Comparison of ENCODE assay signal across 1 cellular context in the genomic region with DNA sequence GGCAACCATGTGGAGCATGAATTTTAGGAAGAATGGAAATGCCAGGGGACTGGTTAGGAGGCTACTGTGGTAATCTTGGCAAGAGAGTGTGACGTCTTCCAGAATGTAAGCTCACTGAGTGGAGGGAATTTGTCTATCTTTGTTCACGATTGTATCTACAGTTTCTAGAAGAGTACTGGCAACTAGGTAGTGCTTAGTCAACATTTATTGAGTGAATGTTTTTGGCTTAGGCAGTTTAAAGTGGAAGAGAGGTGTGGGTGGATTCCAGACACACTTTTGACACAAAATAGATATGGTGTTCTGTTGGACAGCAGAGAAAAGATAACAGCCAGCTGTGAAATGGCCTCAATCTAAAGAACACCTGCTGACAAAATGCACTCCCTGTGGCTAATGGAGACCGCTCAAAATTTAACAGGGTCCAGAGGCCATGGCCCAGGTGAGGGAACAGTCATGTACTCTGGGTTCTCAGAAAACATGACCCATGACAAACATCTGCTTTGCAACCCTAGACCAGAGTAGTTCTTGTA.
TF ChIP-seq lines count a peak whose summit lies in the region.

No MANE protein-coding gene starts in this region.

TF ChIP-seq in K562, 482 proteins besides CTCF, POLR2A, EP300 and RAD21 (continued from another document and continues in another):
- TF ChIP-seq ZNF143 (CRISPR knock-in tag; IDR thresholded peaks at IDR 0.05) (no peak), POLR2AphosphoS2 (IDR thresholded peaks at IDR 0.05; ENCODE audit: low read length) (no peak), NR4A1 (CRISPR knock-in tag; IDR thresholded peaks at IDR 0.05) (no peak), NR4A1 (tag; IDR thresholded peaks at IDR 0.05) (no peak), MTF1 (CRISPR knock-in tag; IDR thresholded peaks at IDR 0.05; ENCODE audit: borderline replicate concordance) (no peak), BRCA1 (IDR thresholded peaks at IDR 0.05) (no peak), BRCA1 (CRISPR knock-in tag; IDR thresholded peaks at IDR 0.05) (no peak), MEIS2 (IDR thresholded peaks at IDR 0.05; ENCODE audit: partially characterized antibody) (no peak), ARID1B (IDR thresholded peaks at IDR 0.05) (peak; percentile 44; the same call in 1 of the 2 replicates), TRIM24 (IDR thresholded peaks at IDR 0.05) (peak; percentile 23 to 72; a peak in 1 of 4 replicates), EGR1 (conservative IDR thresholded peaks at IDR 0.05) (peak; percentile 36; the same call in 1 of the 2 replicates), POLR2AphosphoS5 (IDR thresholded peaks at IDR 0.05; ENCODE audit: control insufficient read depth, insufficient read depth, low read depth, low read length) (no peak), ZNF764 (CRISPR knock-in tag; IDR thresholded peaks at IDR 0.05; ENCODE audit: low read depth) (no peak), C11orf30 (IDR thresholded peaks at IDR 0.05; ENCODE audit: low read depth) (peak; percentile 62), MCM5 (IDR thresholded peaks at IDR 0.05; ENCODE audit: low read depth) (no peak), CBFA2T3 (IDR thresholded peaks at IDR 0.05) (peak; percentile 86), TAL1 (IDR thresholded peaks at IDR 0.05) (peak; percentile 52; the same call in 1 of the 2 replicates), SP2 (IDR thresholded peaks at IDR 0.05; ENCODE audit: extremely low read depth, low read depth, low read length, poor library complexity, severe bottlenecking) (no peak), ZNF174 (CRISPR knock-in tag; IDR thresholded peaks at IDR 0.05) (no peak), DIDO1 (tag; IDR thresholded peaks at IDR 0.05; ENCODE audit: low read depth) (no peak), TEAD2 (tag; IDR thresholded peaks at IDR 0.05) (no peak), ZNF316 (IDR thresholded peaks at IDR 0.05) (peak; percentile 90), MAFG (tag; conservative IDR thresholded peaks at IDR 0.05) (peak; percentile 38; the same call in 1 of the 2 replicates), POU5F1 (IDR thresholded peaks at IDR 0.05; ENCODE audit: borderline replicate concordance, low read depth, low read length, partially characterized antibody) (no peak), ZFP1 (CRISPR knock-in tag; IDR thresholded peaks at IDR 0.05) (no peak), MAFF (IDR thresholded peaks at IDR 0.05; ENCODE audit: low read length) (no peak)
- TF ChIP-seq, protein P1, sequence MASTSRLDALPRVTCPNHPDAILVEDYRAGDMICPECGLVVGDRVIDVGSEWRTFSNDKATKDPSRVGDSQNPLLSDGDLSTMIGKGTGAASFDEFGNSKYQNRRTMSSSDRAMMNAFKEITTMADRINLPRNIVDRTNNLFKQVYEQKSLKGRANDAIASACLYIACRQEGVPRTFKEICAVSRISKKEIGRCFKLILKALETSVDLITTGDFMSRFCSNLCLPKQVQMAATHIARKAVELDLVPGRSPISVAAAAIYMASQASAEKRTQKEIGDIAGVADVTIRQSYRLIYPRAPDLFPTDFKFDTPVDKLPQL (IDR thresholded peaks at IDR 0.05; ENCODE audit: extremely low read depth, insufficient read length): no peak
- TF ChIP-seq, protein P2, sequence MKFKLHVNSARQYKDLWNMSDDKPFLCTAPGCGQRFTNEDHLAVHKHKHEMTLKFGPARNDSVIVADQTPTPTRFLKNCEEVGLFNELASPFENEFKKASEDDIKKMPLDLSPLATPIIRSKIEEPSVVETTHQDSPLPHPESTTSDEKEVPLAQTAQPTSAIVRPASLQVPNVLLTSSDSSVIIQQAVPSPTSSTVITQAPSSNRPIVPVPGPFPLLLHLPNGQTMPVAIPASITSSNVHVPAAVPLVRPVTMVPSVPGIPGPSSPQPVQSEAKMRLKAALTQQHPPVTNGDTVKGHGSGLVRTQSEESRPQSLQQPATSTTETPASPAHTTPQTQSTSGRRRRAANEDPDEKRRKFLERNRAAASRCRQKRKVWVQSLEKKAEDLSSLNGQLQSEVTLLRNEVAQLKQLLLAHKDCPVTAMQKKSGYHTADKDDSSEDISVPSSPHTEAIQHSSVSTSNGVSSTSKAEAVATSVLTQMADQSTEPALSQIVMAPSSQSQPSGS (CRISPR knock-in tag; IDR thresholded peaks at IDR 0.05): no peak
- TF ChIP-seq, protein P3, sequence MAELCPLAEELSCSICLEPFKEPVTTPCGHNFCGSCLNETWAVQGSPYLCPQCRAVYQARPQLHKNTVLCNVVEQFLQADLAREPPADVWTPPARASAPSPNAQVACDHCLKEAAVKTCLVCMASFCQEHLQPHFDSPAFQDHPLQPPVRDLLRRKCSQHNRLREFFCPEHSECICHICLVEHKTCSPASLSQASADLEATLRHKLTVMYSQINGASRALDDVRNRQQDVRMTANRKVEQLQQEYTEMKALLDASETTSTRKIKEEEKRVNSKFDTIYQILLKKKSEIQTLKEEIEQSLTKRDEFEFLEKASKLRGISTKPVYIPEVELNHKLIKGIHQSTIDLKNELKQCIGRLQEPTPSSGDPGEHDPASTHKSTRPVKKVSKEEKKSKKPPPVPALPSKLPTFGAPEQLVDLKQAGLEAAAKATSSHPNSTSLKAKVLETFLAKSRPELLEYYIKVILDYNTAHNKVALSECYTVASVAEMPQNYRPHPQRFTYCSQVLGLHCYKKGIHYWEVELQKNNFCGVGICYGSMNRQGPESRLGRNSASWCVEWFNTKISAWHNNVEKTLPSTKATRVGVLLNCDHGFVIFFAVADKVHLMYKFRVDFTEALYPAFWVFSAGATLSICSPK (IDR thresholded peaks at IDR 0.05; ENCODE audit: borderline replicate concordance): no peak
- TF ChIP-seq, protein P4, sequence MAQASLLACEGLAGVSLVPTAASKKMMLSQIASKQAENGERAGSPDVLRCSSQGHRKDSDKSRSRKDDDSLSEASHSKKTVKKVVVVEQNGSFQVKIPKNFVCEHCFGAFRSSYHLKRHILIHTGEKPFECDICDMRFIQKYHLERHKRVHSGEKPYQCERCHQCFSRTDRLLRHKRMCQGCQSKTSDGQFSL (CRISPR knock-in tag; IDR thresholded peaks at IDR 0.05): no peak
- TF ChIP-seq, protein P4 (tag; IDR thresholded peaks at IDR 0.05): no peak
- TF ChIP-seq, protein P5, sequence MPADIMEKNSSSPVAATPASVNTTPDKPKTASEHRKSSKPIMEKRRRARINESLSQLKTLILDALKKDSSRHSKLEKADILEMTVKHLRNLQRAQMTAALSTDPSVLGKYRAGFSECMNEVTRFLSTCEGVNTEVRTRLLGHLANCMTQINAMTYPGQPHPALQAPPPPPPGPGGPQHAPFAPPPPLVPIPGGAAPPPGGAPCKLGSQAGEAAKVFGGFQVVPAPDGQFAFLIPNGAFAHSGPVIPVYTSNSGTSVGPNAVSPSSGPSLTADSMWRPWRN (IDR thresholded peaks at IDR 0.05; ENCODE audit: low read depth): no peak
- TF ChIP-seq, protein P6, sequence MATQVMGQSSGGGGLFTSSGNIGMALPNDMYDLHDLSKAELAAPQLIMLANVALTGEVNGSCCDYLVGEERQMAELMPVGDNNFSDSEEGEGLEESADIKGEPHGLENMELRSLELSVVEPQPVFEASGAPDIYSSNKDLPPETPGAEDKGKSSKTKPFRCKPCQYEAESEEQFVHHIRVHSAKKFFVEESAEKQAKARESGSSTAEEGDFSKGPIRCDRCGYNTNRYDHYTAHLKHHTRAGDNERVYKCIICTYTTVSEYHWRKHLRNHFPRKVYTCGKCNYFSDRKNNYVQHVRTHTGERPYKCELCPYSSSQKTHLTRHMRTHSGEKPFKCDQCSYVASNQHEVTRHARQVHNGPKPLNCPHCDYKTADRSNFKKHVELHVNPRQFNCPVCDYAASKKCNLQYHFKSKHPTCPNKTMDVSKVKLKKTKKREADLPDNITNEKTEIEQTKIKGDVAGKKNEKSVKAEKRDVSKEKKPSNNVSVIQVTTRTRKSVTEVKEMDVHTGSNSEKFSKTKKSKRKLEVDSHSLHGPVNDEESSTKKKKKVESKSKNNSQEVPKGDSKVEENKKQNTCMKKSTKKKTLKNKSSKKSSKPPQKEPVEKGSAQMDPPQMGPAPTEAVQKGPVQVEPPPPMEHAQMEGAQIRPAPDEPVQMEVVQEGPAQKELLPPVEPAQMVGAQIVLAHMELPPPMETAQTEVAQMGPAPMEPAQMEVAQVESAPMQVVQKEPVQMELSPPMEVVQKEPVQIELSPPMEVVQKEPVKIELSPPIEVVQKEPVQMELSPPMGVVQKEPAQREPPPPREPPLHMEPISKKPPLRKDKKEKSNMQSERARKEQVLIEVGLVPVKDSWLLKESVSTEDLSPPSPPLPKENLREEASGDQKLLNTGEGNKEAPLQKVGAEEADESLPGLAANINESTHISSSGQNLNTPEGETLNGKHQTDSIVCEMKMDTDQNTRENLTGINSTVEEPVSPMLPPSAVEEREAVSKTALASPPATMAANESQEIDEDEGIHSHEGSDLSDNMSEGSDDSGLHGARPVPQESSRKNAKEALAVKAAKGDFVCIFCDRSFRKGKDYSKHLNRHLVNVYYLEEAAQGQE (CRISPR knock-in tag; IDR thresholded peaks at IDR 0.05; ENCODE audit: low read depth): no peak
- TF ChIP-seq, protein P7, sequence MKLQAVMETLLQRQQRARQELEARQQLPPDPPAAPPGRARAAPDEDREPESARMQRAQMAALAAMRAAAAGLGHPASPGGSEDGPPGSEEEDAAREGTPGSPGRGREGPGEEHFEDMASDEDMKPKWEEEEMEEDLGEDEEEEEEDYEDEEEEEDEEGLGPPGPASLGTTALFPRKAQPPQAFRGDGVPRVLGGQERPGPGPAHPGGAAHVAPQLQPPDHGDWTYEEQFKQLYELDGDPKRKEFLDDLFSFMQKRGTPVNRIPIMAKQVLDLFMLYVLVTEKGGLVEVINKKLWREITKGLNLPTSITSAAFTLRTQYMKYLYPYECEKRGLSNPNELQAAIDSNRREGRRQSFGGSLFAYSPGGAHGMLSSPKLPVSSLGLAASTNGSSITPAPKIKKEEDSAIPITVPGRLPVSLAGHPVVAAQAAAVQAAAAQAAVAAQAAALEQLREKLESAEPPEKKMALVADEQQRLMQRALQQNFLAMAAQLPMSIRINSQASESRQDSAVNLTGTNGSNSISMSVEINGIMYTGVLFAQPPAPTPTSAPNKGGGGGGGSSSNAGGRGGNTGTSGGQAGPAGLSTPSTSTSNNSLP (IDR thresholded peaks at IDR 0.05; ENCODE audit: borderline replicate concordance, low read depth, low read length): no peak
- TF ChIP-seq, protein P8, sequence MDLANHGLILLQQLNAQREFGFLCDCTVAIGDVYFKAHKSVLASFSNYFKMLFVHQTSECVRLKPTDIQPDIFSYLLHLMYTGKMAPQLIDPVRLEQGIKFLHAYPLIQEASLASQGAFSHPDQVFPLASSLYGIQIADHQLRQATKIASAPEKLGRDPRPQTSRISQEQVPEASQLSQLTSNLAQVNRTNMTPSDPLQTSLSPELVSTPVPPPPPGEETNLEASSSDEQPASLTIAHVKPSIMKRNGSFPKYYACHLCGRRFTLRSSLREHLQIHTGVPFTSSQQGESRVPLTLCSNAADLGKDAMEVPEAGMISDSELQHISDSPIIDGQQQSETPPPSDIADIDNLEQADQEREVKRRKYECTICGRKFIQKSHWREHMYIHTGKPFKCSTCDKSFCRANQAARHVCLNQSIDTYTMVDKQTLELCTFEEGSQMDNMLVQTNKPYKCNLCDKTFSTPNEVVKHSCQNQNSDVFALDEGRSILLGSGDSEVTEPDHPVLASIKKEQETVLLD (IDR thresholded peaks at IDR 0.05): no peak
- TF ChIP-seq, protein P9, sequence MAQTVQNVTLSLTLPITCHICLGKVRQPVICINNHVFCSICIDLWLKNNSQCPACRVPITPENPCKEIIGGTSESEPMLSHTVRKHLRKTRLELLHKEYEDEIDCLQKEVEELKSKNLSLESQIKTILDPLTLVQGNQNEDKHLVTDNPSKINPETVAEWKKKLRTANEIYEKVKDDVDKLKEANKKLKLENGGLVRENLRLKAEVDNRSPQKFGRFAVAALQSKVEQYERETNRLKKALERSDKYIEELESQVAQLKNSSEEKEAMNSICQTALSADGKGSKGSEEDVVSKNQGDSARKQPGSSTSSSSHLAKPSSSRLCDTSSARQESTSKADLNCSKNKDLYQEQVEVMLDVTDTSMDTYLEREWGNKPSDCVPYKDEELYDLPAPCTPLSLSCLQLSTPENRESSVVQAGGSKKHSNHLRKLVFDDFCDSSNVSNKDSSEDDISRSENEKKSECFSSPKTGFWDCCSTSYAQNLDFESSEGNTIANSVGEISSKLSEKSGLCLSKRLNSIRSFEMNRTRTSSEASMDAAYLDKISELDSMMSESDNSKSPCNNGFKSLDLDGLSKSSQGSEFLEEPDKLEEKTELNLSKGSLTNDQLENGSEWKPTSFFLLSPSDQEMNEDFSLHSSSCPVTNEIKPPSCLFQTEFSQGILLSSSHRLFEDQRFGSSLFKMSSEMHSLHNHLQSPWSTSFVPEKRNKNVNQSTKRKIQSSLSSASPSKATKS (CRISPR knock-in tag; IDR thresholded peaks at IDR 0.05): no peak
- TF ChIP-seq, protein P10, sequence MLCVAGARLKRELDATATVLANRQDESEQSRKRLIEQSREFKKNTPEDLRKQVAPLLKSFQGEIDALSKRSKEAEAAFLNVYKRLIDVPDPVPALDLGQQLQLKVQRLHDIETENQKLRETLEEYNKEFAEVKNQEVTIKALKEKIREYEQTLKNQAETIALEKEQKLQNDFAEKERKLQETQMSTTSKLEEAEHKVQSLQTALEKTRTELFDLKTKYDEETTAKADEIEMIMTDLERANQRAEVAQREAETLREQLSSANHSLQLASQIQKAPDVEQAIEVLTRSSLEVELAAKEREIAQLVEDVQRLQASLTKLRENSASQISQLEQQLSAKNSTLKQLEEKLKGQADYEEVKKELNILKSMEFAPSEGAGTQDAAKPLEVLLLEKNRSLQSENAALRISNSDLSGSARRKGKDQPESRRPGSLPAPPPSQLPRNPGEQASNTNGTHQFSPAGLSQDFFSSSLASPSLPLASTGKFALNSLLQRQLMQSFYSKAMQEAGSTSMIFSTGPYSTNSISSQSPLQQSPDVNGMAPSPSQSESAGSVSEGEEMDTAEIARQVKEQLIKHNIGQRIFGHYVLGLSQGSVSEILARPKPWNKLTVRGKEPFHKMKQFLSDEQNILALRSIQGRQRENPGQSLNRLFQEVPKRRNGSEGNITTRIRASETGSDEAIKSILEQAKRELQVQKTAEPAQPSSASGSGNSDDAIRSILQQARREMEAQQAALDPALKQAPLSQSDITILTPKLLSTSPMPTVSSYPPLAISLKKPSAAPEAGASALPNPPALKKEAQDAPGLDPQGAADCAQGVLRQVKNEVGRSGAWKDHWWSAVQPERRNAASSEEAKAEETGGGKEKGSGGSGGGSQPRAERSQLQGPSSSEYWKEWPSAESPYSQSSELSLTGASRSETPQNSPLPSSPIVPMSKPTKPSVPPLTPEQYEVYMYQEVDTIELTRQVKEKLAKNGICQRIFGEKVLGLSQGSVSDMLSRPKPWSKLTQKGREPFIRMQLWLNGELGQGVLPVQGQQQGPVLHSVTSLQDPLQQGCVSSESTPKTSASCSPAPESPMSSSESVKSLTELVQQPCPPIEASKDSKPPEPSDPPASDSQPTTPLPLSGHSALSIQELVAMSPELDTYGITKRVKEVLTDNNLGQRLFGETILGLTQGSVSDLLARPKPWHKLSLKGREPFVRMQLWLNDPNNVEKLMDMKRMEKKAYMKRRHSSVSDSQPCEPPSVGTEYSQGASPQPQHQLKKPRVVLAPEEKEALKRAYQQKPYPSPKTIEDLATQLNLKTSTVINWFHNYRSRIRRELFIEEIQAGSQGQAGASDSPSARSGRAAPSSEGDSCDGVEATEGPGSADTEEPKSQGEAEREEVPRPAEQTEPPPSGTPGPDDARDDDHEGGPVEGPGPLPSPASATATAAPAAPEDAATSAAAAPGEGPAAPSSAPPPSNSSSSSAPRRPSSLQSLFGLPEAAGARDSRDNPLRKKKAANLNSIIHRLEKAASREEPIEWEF (CRISPR knock-in tag; IDR thresholded peaks at IDR 0.05): no peak
